Comparison of ENCODE assay signal across 14 cellular contexts in the genomic region with DNA sequence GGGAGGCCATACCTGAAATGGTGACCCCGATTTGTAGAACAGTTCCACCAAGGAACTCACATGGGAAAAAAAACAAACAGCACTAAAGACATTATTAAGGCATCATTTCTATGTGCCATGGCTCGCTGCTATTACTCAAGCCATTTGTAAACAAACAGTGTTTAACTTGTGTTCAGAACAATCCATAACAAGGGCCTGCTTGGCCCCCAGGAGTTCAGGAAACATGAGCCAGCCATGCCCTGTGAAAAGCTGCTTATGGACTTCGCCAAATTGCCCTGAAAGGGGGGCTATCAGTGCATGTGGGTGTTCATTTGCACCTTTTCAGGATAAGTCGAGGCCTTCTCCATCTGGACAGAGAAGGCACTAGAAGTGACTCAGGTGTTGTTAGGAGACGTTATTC.
"Had no signal": no experiment of that assay in that cellular context is flagged by ENCODE, and none has a peak within 500 bp of the region (broad histone marks: within the 10 kb centered on the region; RNA-seq: fewer than 3 reads in every experiment).

No MANE protein-coding gene starts in this region.

- H3K4me3 ChIP-seq: heart left ventricle, thyroid gland, uterus had no signal

- DNase-seq: activated CD4-positive, alpha-beta T cell treated with anti-CD3 and anti-CD28 coated beads, Interleukin-2, amount 50 U/mL, for 4 hours; activated CD4-positive, CD25-positive, alpha-beta regulatory T cell treated with anti-CD3 and anti-CD28 coated beads, Interleukin-2, amount 50 U/mL, for 72 hours; activated CD8-positive, alpha-beta memory T cell treated with anti-CD3 and anti-CD28 coated beads, Interleukin-2, amount 10 ng/mL, durations not matched to agents 7 days and 5 days; activated naive CD4-positive, alpha-beta T cell treated with anti-CD3 and anti-CD28 coated beads for 36 hours; activated naive CD8-positive, alpha-beta T cell treated with anti-CD3 and anti-CD28 coated beads, Interleukin-2, amount 50 U/mL, for 24 hours; activated T-cell treated with anti-CD3 and anti-CD28 coated beads, Interleukin-2, amount 50 U/mL, for 1 hour; cerebellar nuclear complex; endodermal cell; immature natural killer cell; thyroid gland; uterus had no signal

- H3K27me3 ChIP-seq: heart left ventricle, thyroid gland, uterus had no signal

- ATAC-seq: activated CD8-positive, alpha-beta memory T cell treated with anti-CD3 and anti-CD28 coated beads, Interleukin-2, amount 10 ng/mL, durations not matched to agents 7 days and 5 days; activated naive CD8-positive, alpha-beta T cell treated with anti-CD3 and anti-CD28 coated beads, Interleukin-2, amount 50 U/mL, for 24 hours; heart left ventricle; stimulated activated effector memory CD8-positive, alpha-beta T cell treated with anti-CD3 and anti-CD28 coated beads, Interleukin-12 subunit alpha, Interleukin-12 subunit beta, amount 100 ng/mL, for 72 hours had no signal

- H3K9me3 ChIP-seq: heart left ventricle, thyroid gland, uterus had no signal

- H3K27ac ChIP-seq: heart left ventricle, parathyroid adenoma, thyroid gland, uterus had no signal

- H3K4me1 ChIP-seq: heart left ventricle, parathyroid adenoma, thyroid gland, uterus had no signal

- H3K36me3 ChIP-seq: uterus had no signal
